In genomic region chr1:84090447-84091244, GRCh38 we compare ENCODE assay signal across 7 cellular contexts. TPM values are rescaled to one million over a fixed set of nuclear protein-coding genes. Genes with fewer than 3 reads are reported as not detected.
A peak's percentile ranks its signal among the peaks of the same experiment; 100 is the strongest.
DNase-seq lines count a peak whose midpoint lies in the region; ATAC-seq and TF ChIP-seq lines count a peak whose summit lies in the region.

No MANE protein-coding gene starts in this region.

- no peaks in the 10 kb centered on the region for H3K9me3 ChIP-seq in lower lobe of right lung

- DNase-seq in NCI-H2196 treated with DMSO at 0.1 percent for 48 hours (lab: John Stamatoyannopoulos, UW; ENCODE audit: unreplicated experiment) (peak; percentile 37), lower lobe of right lung (no peak), DMS 273 (lab: John Stamatoyannopoulos, UW; ENCODE audit: unreplicated experiment) (no peak), 8988T (no peak), NCI-H146 (lab: John Stamatoyannopoulos, UW) (no peak)

- peak; percentile 54 for ATAC-seq in GM18858 (IDR thresholded peaks at IDR 0.05; ENCODE audit: unreplicated experiment)
- ATAC-seq in GM21825 (IDR thresholded peaks at IDR 0.05; ENCODE audit: unreplicated experiment) = peak; percentile 68
- ATAC-seq in lower lobe of right lung = peak; percentile 54 to 57

- no peak for TF ChIP-seq CTCF in lower lobe of right lung (IDR thresholded peaks at IDR 0.05)

- intact Hi-C loops in lower lobe of right lung (cut with DNase I) = no loop called here

- no peaks in the 10 kb centered on the region for H3K27me3 ChIP-seq in lower lobe of right lung (ENCODE audit: low read depth)

- no peaks in the 10 kb centered on the region for H3K36me3 ChIP-seq in lower lobe of right lung

- H3K4me3 ChIP-seq in lower lobe of right lung = no peak overlapping the region

- no peak overlapping the region for H3K27ac ChIP-seq in lower lobe of right lung

- no peaks in the 10 kb centered on the region for H3K4me1 ChIP-seq in lower lobe of right lung

RNA-seq across cellular contexts. Expression of gene PRKACB, which starts 53.4 kb away (rescaled TPM):
- 39.7 TPM for total RNA-seq in lower lobe of right lung
